Comparison of ENCODE assay signal across 20 cellular contexts in the genomic region with DNA sequence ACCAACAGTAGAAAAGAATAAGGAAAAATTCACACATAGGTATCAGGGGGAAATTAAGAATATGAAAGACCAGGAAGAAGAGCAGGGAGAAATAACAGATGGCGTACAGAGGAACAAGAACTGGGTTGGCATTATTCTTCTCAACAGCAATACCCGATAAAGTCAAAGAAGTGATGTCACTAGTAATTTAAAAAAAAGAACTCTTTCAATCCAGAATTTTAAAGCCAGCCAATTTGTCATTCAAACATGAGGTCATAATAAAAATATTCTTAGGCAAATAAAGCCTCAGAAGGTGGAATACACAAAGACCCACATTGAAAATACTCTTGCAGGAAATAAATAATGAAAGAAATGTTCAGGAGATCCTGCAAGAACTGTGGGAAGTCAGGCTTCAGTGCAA. TPM values are rescaled to one million over a fixed set of nuclear protein-coding genes. Genes with fewer than 3 reads are reported as not detected.
A peak's percentile ranks its signal among the peaks of the same experiment; 100 is the strongest.
DNase-seq lines count a peak whose midpoint lies in the region; ATAC-seq, FAIRE-seq and TF ChIP-seq lines count a peak whose summit lies in the region.
"Had no signal": no experiment of that assay in that cellular context is flagged by ENCODE, and none has a peak within 500 bp of the region (broad histone marks: within the 10 kb centered on the region; RNA-seq: fewer than 3 reads in every experiment).

No MANE protein-coding gene starts in this region.

- no peak for TF ChIP-seq POLR2A in A549 (IDR thresholded peaks at IDR 0.05; ENCODE audit: low read length)

- 70% methylated on average over 2 of the region's 2 CpGs for WGBS in A549 (ENCODE audit: missing lambda C conversion rate)
- 18 to 47% methylated on average over 2 of the region's 2 CpGs for WGBS in pancreas, 2 donors

- H3K27ac ChIP-seq in A549, result no peak overlapping the region
- peak overlapping the region in 3 of 4 donors; percentile 22 to 79 (median 73) for H3K27ac ChIP-seq in pancreas
- H3K27ac ChIP-seq in ascending aorta, result no peak overlapping the region
- H3K27ac ChIP-seq: BLaER1 had no signal

- no peak for TF ChIP-seq EP300 in A549 (IDR thresholded peaks at IDR 0.05)

- no peak overlapping the region for H3K4me3 ChIP-seq in A549
- H3K4me3 ChIP-seq in pancreas, result no peak overlapping the region
- H3K4me3 ChIP-seq in ascending aorta, result no peak overlapping the region
- H3K4me3 ChIP-seq: BLaER1, HAP-1, K562 had no signal

- no peaks in the 10 kb centered on the region for H3K27me3 Mint-ChIP-seq in Calu3 (ENCODE audit: unreplicated experiment)
- H3K27me3 Mint-ChIP-seq: CD4-positive, alpha-beta memory T cell had no signal

- H3K27me3 ChIP-seq in pancreas (no peaks in the 10 kb centered on the region), ascending aorta (no peaks in the 10 kb centered on the region)
- H3K27me3 ChIP-seq: BLaER1 had no signal

- peak overlapping the region; percentile 34; the same call in 2 of the 3 replicates for H3K4me2 ChIP-seq in A549
- H3K4me2 ChIP-seq: BLaER1 had no signal

- H3K36me3 ChIP-seq in pancreas, result no peaks in the 10 kb centered on the region
- no peaks in the 10 kb centered on the region for H3K36me3 ChIP-seq in ascending aorta
- H3K36me3 ChIP-seq: BLaER1, HAP-1 had no signal

- no peak overlapping the region for H3K4me3 Mint-ChIP-seq in Calu3 (ENCODE audit: low read depth, unreplicated experiment)
- H3K4me3 Mint-ChIP-seq: CD14-positive monocyte; CD4-positive, alpha-beta memory T cell had no signal

- ATAC-seq in A549 (no peak), pancreas (peak; percentile 25 to 50 (median 40))
- ATAC-seq: K562 had no signal

- no peak for TF ChIP-seq RAD21 in A549 (conservative IDR thresholded peaks at IDR 0.05 in 1 of 2, IDR thresholded peaks at IDR 0.05 in 1 of 2)

- POLR2A ChIA-PET in A549 (lab: Yijun Ruan, JAX), result no interaction called here

- no peak for FAIRE-seq in A549 (lab: Jason Lieb, UNC)
- no peak for FAIRE-seq in pancreas (lab: Jason Lieb, UNC)
- FAIRE-seq: G401.6, GM12891, GM19239, H1, K562 had no signal

- H3K9me3 Mint-ChIP-seq in Calu3 (ENCODE audit: low read depth, unreplicated experiment), result no peaks in the 10 kb centered on the region
- H3K9me3 Mint-ChIP-seq: CD14-positive monocyte; CD4-positive, alpha-beta memory T cell had no signal

- H3K4me1 ChIP-seq in A549 (peaks cover 68% of the 10 kb centered on the region), pancreas (peaks cover 18 to 25% (median 20%) of the 10 kb centered on the region in 3 donors), ascending aorta (no peaks in the 10 kb centered on the region)
- H3K4me1 ChIP-seq: HAP-1 had no signal

- CTCF ChIA-PET in A549 (lab: Yijun Ruan, JAX), result interaction anchor here (0.8 to 4.4 kb wide), 2 partner anchors 22 to 72 kb away, joined by 3 to 14 read pairs; no protein-coding TSS in a partner anchor
- CTCF ChIA-PET in Calu3 (lab: Charles Lee), result interaction anchor here (0.7 to 0.8 kb wide), 2 partner anchors 22 to 148 kb away, joined by 3 to 4 read pairs; no protein-coding TSS in a partner anchor

- H3K4me1 Mint-ChIP-seq in Calu3 (ENCODE audit: low read depth, unreplicated experiment), result peaks cover 66% of the 10 kb centered on the region

- no TSS peak for BruUV-seq in Calu3 (replicated peaks; lab: Mats Ljungman, UMichigan)

- DNase-seq in A549 (ENCODE audit: low read depth in 1 of 2, low spot score in 1 of 2) (no peak), Calu3 (no peak), NCI-H526 treated with DMSO at 0.1 percent for 48 hours (lab: John Stamatoyannopoulos, UW) (peak; percentile 41), pancreas (no peak), KG1 (lab: John Stamatoyannopoulos, UW) (no peak), midbrain (lab: John Stamatoyannopoulos, UW) (no peak), ascending aorta (ENCODE audit: low spot score in 2 of 2) (no peak)
- DNase-seq: CD4-positive, alpha-beta memory T cell; DMS 273 treated with DMSO at 0.1 percent for 48 hours; IMR-90 had no signal

- peak overlapping the region; percentile 14 for H3K27ac Mint-ChIP-seq in Calu3 (ENCODE audit: unreplicated experiment)
- H3K27ac Mint-ChIP-seq: CD14-positive monocyte had no signal

- no peaks in the 10 kb centered on the region for H3K9me3 ChIP-seq in A549
- H3K9me3 ChIP-seq in pancreas, result no peaks in the 10 kb centered on the region
- H3K9me3 ChIP-seq in ascending aorta, result no peaks in the 10 kb centered on the region
- H3K9me3 ChIP-seq: BLaER1, HAP-1 had no signal

- intact Hi-C loops in Calu3 (cut with micrococcal nuclease; ENCODE audit: unreplicated experiment) (no loop called here), pancreas (cut with DNase I) (no loop called here), ascending aorta (cut with DNase I) (no loop called here)

- TF ChIP-seq CTCF in A549 (IDR thresholded peaks at IDR 0.05) (no peak), Calu3 (IDR thresholded peaks at IDR 0.05; ENCODE audit: unreplicated experiment) (no peak), pancreas (IDR thresholded peaks at IDR 0.05) (no peak), ascending aorta (IDR thresholded peaks at IDR 0.05) (no peak)

- H3K36me3 Mint-ChIP-seq in Calu3 (ENCODE audit: insufficient read depth, unreplicated experiment), result peaks cover 47% of the 10 kb centered on the region
- H3K36me3 Mint-ChIP-seq: CD14-positive monocyte; CD4-positive, alpha-beta memory T cell had no signal

TF ChIP-seq in A549, 52 proteins besides CTCF, POLR2A, EP300 and RAD21 (continues in another document):
- TF ChIP-seq, protein P1, sequence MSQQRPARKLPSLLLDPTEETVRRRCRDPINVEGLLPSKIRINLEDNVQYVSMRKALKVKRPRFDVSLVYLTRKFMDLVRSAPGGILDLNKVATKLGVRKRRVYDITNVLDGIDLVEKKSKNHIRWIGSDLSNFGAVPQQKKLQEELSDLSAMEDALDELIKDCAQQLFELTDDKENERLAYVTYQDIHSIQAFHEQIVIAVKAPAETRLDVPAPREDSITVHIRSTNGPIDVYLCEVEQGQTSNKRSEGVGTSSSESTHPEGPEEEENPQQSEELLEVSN (IDR thresholded peaks at IDR 0.05; ENCODE audit: borderline replicate concordance, low read depth), result no peak
- TF ChIP-seq, protein P2, sequence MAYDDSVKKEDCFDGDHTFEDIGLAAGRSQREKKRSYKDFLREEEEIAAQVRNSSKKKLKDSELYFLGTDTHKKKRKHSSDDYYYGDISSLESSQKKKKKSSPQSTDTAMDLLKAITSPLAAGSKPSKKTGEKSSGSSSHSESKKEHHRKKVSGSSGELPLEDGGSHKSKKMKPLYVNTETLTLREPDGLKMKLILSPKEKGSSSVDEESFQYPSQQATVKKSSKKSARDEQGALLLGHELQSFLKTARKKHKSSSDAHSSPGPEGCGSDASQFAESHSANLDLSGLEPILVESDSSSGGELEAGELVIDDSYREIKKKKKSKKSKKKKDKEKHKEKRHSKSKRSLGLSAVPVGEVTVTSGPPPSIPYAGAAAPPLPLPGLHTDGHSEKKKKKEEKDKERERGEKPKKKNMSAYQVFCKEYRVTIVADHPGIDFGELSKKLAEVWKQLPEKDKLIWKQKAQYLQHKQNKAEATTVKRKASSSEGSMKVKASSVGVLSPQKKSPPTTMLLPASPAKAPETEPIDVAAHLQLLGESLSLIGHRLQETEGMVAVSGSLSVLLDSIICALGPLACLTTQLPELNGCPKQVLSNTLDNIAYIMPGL (CRISPR knock-in tag; IDR thresholded peaks at IDR 0.05; ENCODE audit: borderline replicate concordance), result no peak
- no peak for TF ChIP-seq SMC3 (IDR thresholded peaks at IDR 0.05)
- no peak for TF ChIP-seq TP53 (CRISPR knock-in tag; IDR thresholded peaks at IDR 0.05)
- no peak for TF ChIP-seq PHF8 (IDR thresholded peaks at IDR 0.05; ENCODE audit: borderline replicate concordance, low read depth)
- TF ChIP-seq HOXA7 (CRISPR knock-in tag; IDR thresholded peaks at IDR 0.05), result no peak
- TF ChIP-seq ZNF302 (CRISPR knock-in tag; IDR thresholded peaks at IDR 0.05), result no peak
- TF ChIP-seq, protein P3, sequence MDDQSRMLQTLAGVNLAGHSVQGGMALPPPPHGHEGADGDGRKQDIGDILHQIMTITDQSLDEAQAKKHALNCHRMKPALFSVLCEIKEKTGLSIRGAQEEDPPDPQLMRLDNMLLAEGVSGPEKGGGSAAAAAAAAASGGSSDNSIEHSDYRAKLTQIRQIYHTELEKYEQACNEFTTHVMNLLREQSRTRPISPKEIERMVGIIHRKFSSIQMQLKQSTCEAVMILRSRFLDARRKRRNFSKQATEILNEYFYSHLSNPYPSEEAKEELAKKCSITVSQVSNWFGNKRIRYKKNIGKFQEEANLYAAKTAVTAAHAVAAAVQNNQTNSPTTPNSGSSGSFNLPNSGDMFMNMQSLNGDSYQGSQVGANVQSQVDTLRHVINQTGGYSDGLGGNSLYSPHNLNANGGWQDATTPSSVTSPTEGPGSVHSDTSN (IDR thresholded peaks at IDR 0.05), result no peak
- no peak for TF ChIP-seq HOXB13 (CRISPR knock-in tag; IDR thresholded peaks at IDR 0.05; ENCODE audit: low read depth)
- TF ChIP-seq POLR2AphosphoS2 (conservative IDR thresholded peaks at IDR 0.05; ENCODE audit: low read length), result no peak
- no peak for TF ChIP-seq ZFP36 (IDR thresholded peaks at IDR 0.05; ENCODE audit: borderline replicate concordance, partially characterized antibody)
- no peak for TF ChIP-seq CEBPB (IDR thresholded peaks at IDR 0.05)
- TF ChIP-seq KDM1A (IDR thresholded peaks at IDR 0.05; ENCODE audit: low read depth), result no peak
- TF ChIP-seq MYC (IDR thresholded peaks at IDR 0.05; ENCODE audit: borderline replicate concordance, low read length), result no peak
- no peak for TF ChIP-seq JUN (IDR thresholded peaks at IDR 0.05)
- TF ChIP-seq, protein P4, sequence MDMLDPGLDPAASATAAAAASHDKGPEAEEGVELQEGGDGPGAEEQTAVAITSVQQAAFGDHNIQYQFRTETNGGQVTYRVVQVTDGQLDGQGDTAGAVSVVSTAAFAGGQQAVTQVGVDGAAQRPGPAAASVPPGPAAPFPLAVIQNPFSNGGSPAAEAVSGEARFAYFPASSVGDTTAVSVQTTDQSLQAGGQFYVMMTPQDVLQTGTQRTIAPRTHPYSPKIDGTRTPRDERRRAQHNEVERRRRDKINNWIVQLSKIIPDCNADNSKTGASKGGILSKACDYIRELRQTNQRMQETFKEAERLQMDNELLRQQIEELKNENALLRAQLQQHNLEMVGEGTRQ (IDR thresholded peaks at IDR 0.05), result no peak

RNA-seq across cellular contexts. Expression of a gene that starts 8.8 kb away (rescaled TPM):
- polyA plus RNA-seq in A549 (2011; rRNA removed), result 1.7 and 2.2 TPM in 2 replicates
- 0.08 and 0.09 TPM in 2 replicates for polyA plus RNA-seq in A549 (2012; cell fraction: cytosol; rRNA removed)
- 0.04 and 0.12 TPM in 2 replicates for polyA plus RNA-seq in A549 (2012; cell fraction: nucleus; rRNA removed)
- 0.08 to 0.24 TPM (median 0.13 TPM) in 3 replicates for polyA plus RNA-seq in A549 (2017; fragmentation: RNase III; extraction: RNeasy Plus Mini Kit Qiagen cat#74134 plus additional on column Dnase treatment)
- polyA minus RNA-seq in A549 (2011; rRNA and poly(A)+ RNA removed), result 1.8 and 2.5 TPM in 2 replicates
- 63.9 and 78.8 TPM in 2 replicates for total RNA-seq in Calu3 (2022)
- total RNA-seq in pancreas, result 10 to 100 TPM in 3 of 6 donors, 1 to 10 TPM in 3; 6.9 to 24.7 (median 11.8) TPM
- polyA plus RNA-seq in pancreas, result 1 to 10 TPM; 6.3 to 9.7 TPM
- total RNA-seq in ascending aorta, result not detected
- total RNA-seq: A673; CD4-positive, alpha-beta memory T cell; IMR-90; K562 had no signal
- polyA plus RNA-seq: AG04450, CD14-positive monocyte, IMR-90 had no signal

Comparison
In these comparisons a context has a peak if more than half of its experiments do, and no peak if none do; other contexts are left out.
1. ATAC-seq: peak in pancreas (4 of 4); none in A549 (0 of 2).
2. H3K27ac ChIP-seq: peak in pancreas (3 of 4); none in A549 (0 of 2) and ascending aorta (0 of 2).